In the genomic region with DNA sequence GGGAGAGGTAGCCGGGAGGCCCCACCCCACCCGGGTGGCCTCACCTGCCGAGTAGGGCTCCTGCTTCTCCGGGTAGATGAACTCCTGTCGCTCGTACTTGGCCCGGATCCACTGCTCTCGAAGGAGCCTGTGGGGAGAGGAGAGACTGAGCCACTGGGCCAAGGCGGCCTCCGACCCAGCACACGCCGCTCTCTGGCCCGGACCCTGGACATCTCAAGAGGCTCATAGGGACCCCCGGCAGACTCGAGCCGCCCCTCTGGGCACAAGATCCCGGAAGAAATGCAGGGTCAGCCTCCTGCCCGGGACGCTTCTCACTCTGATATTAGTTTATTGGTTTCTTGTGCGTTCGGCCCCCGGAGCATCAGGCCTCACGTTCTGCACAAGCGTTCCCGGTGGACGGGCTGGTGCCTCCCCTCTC, we compare ENCODE assay signal across 14 cellular contexts. TPM values are rescaled to one million over a fixed set of nuclear protein-coding genes. Genes with fewer than 3 reads are reported as not detected.
A peak's percentile ranks its signal among the peaks of the same experiment; 100 is the strongest.
DNase-seq lines count a peak whose midpoint lies in the region; ATAC-seq and TF ChIP-seq lines count a peak whose summit lies in the region.
"Had no signal": no experiment of that assay in that cellular context is flagged by ENCODE, and none has a peak within 500 bp of the region (broad histone marks: within the 10 kb centered on the region; RNA-seq: fewer than 3 reads in every experiment).

No MANE protein-coding gene starts in this region.

- H3K27me3 ChIP-seq in ascending aorta (no peaks in the 10 kb centered on the region), right lobe of liver (no peaks in the 10 kb centered on the region), WERI-Rb-1 (ENCODE audit: insufficient read depth, low read depth, severe bottlenecking) (no peaks in the 10 kb centered on the region)
- H3K27me3 ChIP-seq: gastroesophageal sphincter had no signal

- H3K36me3 Mint-ChIP-seq in osteocyte (ENCODE audit: unreplicated experiment) = no peaks in the 10 kb centered on the region

- no peaks in the 10 kb centered on the region for H3K9me3 ChIP-seq in ascending aorta
- H3K9me3 ChIP-seq in right lobe of liver = no peaks in the 10 kb centered on the region
- no peaks in the 10 kb centered on the region for H3K9me3 ChIP-seq in WERI-Rb-1 (ENCODE audit: severe bottlenecking)
- H3K9me3 ChIP-seq: gastroesophageal sphincter had no signal

- H3K27ac ChIP-seq in ascending aorta = no peak overlapping the region
- no peak overlapping the region for H3K27ac ChIP-seq in right lobe of liver
- peak overlapping the region; percentile 75 for H3K27ac ChIP-seq in substantia nigra (ENCODE audit: low read depth, low read length, poor library complexity, severe bottlenecking)
- no peak overlapping the region for H3K27ac ChIP-seq in WERI-Rb-1
- H3K27ac ChIP-seq: gastroesophageal sphincter had no signal

- peak; percentile 3 for DNase-seq in activated gamma-delta T cell treated with Interleukin-2 at 50 U/mL for 16 hours
- no peak for DNase-seq in activated gamma-delta T cell (lab: John Stamatoyannopoulos, UW)
- peak; percentile 1 to 52 for DNase-seq in ascending aorta (ENCODE audit: low spot score in 2 of 2)
- peak; percentile 18 to 51 (median 44) for DNase-seq in right lobe of liver
- DNase-seq in substantia nigra (lab: John Stamatoyannopoulos, UW) = peak in 1 of 49 donors; percentile 61
- no peak for DNase-seq in GM20000 (ENCODE audit: low spot score)
- no peak for DNase-seq in WERI-Rb-1
- DNase-seq in osteocyte (ENCODE audit: extremely low spot score, unreplicated experiment) = no peak
- DNase-seq: Calu3, NCI-H1436, NCI-H510A treated with DMSO at 0.1 percent for 48 hours had no signal

- H3K4me3 ChIP-seq in ascending aorta = no peak overlapping the region
- no peak overlapping the region for H3K4me3 ChIP-seq in right lobe of liver
- no peak overlapping the region for H3K4me3 ChIP-seq in WERI-Rb-1 (ENCODE audit: low read depth, low read length)
- H3K4me3 ChIP-seq: gastroesophageal sphincter, K562 had no signal

- 67% methylated on average over 6 of the region's 26 CpGs for WGBS in right lobe of liver (ENCODE audit: insufficient coverage, low coverage, low lambda C conversion rate, missing lambda C conversion rate)

- H3K4me3 Mint-ChIP-seq in osteocyte (ENCODE audit: unreplicated experiment) = no peak overlapping the region

- H3K4me1 ChIP-seq in ascending aorta = peaks cover 3% of the 10 kb centered on the region in 2 donors
- no peaks in the 10 kb centered on the region for H3K4me1 ChIP-seq in right lobe of liver

- H3K27ac Mint-ChIP-seq in osteocyte (ENCODE audit: unreplicated experiment) = no peak overlapping the region

- H3K4me1 Mint-ChIP-seq in osteocyte (ENCODE audit: unreplicated experiment) = peaks cover 27% of the 10 kb centered on the region

- H3K27me3 Mint-ChIP-seq in osteocyte (ENCODE audit: unreplicated experiment) = no peaks in the 10 kb centered on the region

- ATAC-seq in right lobe of liver = no peak
- ATAC-seq: gastroesophageal sphincter, K562 had no signal

- no peak for TF ChIP-seq POLR2A in right lobe of liver (IDR thresholded peaks at IDR 0.05)

- H3K36me3 ChIP-seq in ascending aorta (peaks cover 0 to 2% of the 10 kb centered on the region in 2 donors), right lobe of liver (no peaks in the 10 kb centered on the region), WERI-Rb-1 (no peaks in the 10 kb centered on the region)

- H3K9me3 Mint-ChIP-seq in osteocyte (ENCODE audit: unreplicated experiment) = no peaks in the 10 kb centered on the region
- H3K9me3 Mint-ChIP-seq: T-helper 1 cell treated with Interleukin-12 subunit alpha and Interleukin-12 subunit beta and Interleukin-4 antibody, amounts not matched to agents 30 μg/mL and 1 μg/mL, for 36 hours had no signal

- TF ChIP-seq CTCF in ascending aorta (IDR thresholded peaks at IDR 0.05) = no peak
- TF ChIP-seq CTCF in right lobe of liver (IDR thresholded peaks at IDR 0.05) = no peak
- no peak for TF ChIP-seq CTCF in GM20000 (IDR thresholded peaks at IDR 0.05; ENCODE audit: extremely low read depth, missing control alignments)
- no peak for TF ChIP-seq CTCF in WERI-Rb-1 (IDR thresholded peaks at IDR 0.05; ENCODE audit: low read depth, low read length)
- no peak for TF ChIP-seq CTCF in osteocyte (IDR thresholded peaks at IDR 0.05)

- intact Hi-C loops in ascending aorta (cut with DNase I) = no loop called here
- intact Hi-C loops in right lobe of liver (cut with DNase I) = no loop called here

RNA-seq across cellular contexts. Expression of a gene that starts 34.5 kb away (rescaled TPM):
- total RNA-seq in ascending aorta = 44.5 TPM
- total RNA-seq in right lobe of liver = 1 to 10 TPM; 1.4 to 4.2 (median 2.7) TPM
- total RNA-seq in osteocyte = 5.8 and 7.0 TPM in 2 replicates

RNA-seq across cellular contexts. Expression of a gene that starts 43.6 kb away (rescaled TPM):
- 4.2 TPM for total RNA-seq in ascending aorta
- 10 to 100 TPM; 15.6 to 38.3 (median 28.3) TPM for total RNA-seq in right lobe of liver
- total RNA-seq in osteocyte = 33.7 and 36.4 TPM in 2 replicates

RNA-seq across cellular contexts. Expression of a gene that starts 55.4 kb away (rescaled TPM):
- total RNA-seq in ascending aorta (2.1 TPM), right lobe of liver (1 to 10 TPM; 3.2 to 6.5 (median 4.0) TPM), osteocyte (11.2 and 11.4 TPM in 2 replicates)

Comparison
In these comparisons a context has a peak if more than half of its experiments do, and no peak if none do; other contexts are left out.
1. DNase-seq: peak in activated gamma-delta T cell treated with Interleukin-2 at 50 U/mL for 16 hours (single experiment), ascending aorta (2 of 2) and right lobe of liver (3 of 3); none in activated gamma-delta T cell (single experiment), GM20000 (single experiment), WERI-Rb-1 (single experiment) and osteocyte (single experiment).